10 cellular contexts compared by ENCODE assay signal in the genomic region with DNA sequence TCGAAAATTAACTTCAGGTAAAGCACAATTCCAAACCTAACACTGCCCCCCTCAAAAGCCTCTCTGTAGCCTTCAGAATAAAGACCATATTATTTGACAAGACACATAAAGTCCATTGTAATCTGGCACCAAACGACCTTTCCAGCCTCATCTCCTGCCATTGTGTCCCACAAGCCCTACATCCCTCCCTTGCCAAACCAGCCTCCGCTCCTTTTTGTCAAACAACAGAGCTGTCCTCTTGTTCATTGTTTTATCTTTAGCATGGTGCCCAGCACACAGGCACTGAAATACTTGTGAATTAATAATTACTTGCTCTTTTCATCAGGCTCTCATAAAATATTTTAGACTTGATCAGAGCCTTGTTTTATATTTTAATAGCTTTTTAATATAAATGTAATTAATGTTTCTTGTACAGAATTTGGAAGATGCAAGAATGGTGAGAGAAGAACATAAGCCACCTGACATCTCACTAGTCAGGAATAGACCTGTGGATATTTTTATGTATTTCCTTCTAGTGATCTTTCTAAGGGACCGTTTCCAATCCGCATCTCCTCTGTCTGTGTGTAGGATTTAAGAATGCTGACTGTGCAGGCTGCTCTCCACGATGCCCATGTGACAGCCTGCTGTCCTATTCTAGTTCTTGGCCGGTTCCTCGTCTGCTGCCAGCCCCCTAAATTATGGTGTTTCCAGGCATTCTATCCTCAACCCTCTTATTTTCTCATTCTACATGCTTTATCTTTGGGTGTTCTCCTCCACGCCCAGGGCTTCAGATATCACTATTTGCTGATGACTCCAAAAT. TPM values are rescaled to one million over a fixed set of nuclear protein-coding genes. Genes with fewer than 3 reads are reported as not detected.
A peak's percentile ranks its signal among the peaks of the same experiment; 100 is the strongest.
DNase-seq lines count a peak whose midpoint lies in the region; ATAC-seq and TF ChIP-seq lines count a peak whose summit lies in the region.
"Had no signal": no experiment of that assay in that cellular context is flagged by ENCODE, and none has a peak within 500 bp of the region (broad histone marks: within the 10 kb centered on the region; RNA-seq: fewer than 3 reads in every experiment).

No MANE protein-coding gene starts in this region.

- H3K4me1 ChIP-seq in right lobe of liver, result peaks cover 0 to 46% (median 18%) of the 10 kb centered on the region in 4 donors
- H3K4me1 ChIP-seq in lower lobe of right lung, result peaks cover 33% of the 10 kb centered on the region

- peaks cover 5% of the 10 kb centered on the region for H3K9me3 Mint-ChIP-seq in activated CD4-positive, alpha-beta T cell treated with anti-CD3 and anti-CD28 coated beads, Interleukin-2, amount 10 ng/mL, durations not matched to agents 7 days and 5 days
- no peaks in the 10 kb centered on the region for H3K9me3 Mint-ChIP-seq in activated naive CD8-positive, alpha-beta T cell treated with anti-CD3 and anti-CD28 coated beads, Interleukin-2, amount 50 U/mL, for 24 hours

- H3K4me3 ChIP-seq in right lobe of liver, result no peak overlapping the region
- no peak overlapping the region for H3K4me3 ChIP-seq in lower lobe of right lung
- H3K4me3 ChIP-seq: GM23248 had no signal

- WGBS in right lobe of liver (ENCODE audit: insufficient coverage, low coverage, low lambda C conversion rate, missing lambda C conversion rate), result 28% methylated on average over 9 of the region's 9 CpGs

- CTCF ChIA-PET in activated CD4-positive, alpha-beta T cell treated with anti-CD3 and anti-CD28 coated beads, Interleukin-2, amount 10 ng/mL, durations not matched to agents 7 days and 5 days (lab: Charles Lee), result interaction anchor here (1.3 to 2.0 kb wide), 3 partner anchors 13 to 213 kb away, joined by 3 to 5 read pairs (median 5); no protein-coding TSS in a partner anchor

- H3K27ac ChIP-seq in right lobe of liver (peak overlapping the region in 2 of 3 donors; percentile 24 to 49), lower lobe of right lung (no peak overlapping the region)
- H3K27ac ChIP-seq: GM23248 had no signal

- POLR2A ChIA-PET in activated CD4-positive, alpha-beta T cell treated with anti-CD3 and anti-CD28 coated beads, Interleukin-2, amount 10 ng/mL, durations not matched to agents 7 days and 5 days (lab: Charles Lee), result interaction anchor here (0.6 kb wide), 1 partner anchor 17 kb away, joined by 3 read pairs; no protein-coding TSS in a partner anchor

- peak overlapping the region; percentile 99 for H3K4me3 Mint-ChIP-seq in activated CD4-positive, alpha-beta T cell treated with anti-CD3 and anti-CD28 coated beads, Interleukin-2, amount 10 ng/mL, durations not matched to agents 7 days and 5 days
- peak overlapping the region; percentile 89 for H3K4me3 Mint-ChIP-seq in activated naive CD8-positive, alpha-beta T cell treated with anti-CD3 and anti-CD28 coated beads, Interleukin-2, amount 50 U/mL, for 24 hours

- H3K36me3 Mint-ChIP-seq in activated CD4-positive, alpha-beta T cell treated with anti-CD3 and anti-CD28 coated beads, Interleukin-2, amount 10 ng/mL, durations not matched to agents 7 days and 5 days (ENCODE audit: low read depth), result peaks cover 37% of the 10 kb centered on the region
- H3K36me3 Mint-ChIP-seq in activated naive CD8-positive, alpha-beta T cell treated with anti-CD3 and anti-CD28 coated beads, Interleukin-2, amount 50 U/mL, for 24 hours (ENCODE audit: low read depth), result peaks cover 20% of the 10 kb centered on the region

- H3K27me3 ChIP-seq in right lobe of liver (no peaks in the 10 kb centered on the region), lower lobe of right lung (ENCODE audit: low read depth) (no peaks in the 10 kb centered on the region)

- peaks cover 33% of the 10 kb centered on the region for H3K4me1 Mint-ChIP-seq in activated CD4-positive, alpha-beta T cell treated with anti-CD3 and anti-CD28 coated beads, Interleukin-2, amount 10 ng/mL, durations not matched to agents 7 days and 5 days
- H3K4me1 Mint-ChIP-seq in activated naive CD8-positive, alpha-beta T cell treated with anti-CD3 and anti-CD28 coated beads, Interleukin-2, amount 50 U/mL, for 24 hours, result peaks cover 50% of the 10 kb centered on the region

- TF ChIP-seq CTCF in right lobe of liver (IDR thresholded peaks at IDR 0.05) (no peak), lower lobe of right lung (IDR thresholded peaks at IDR 0.05) (no peak)

- H3K9me3 ChIP-seq in right lobe of liver (no peaks in the 10 kb centered on the region), lower lobe of right lung (no peaks in the 10 kb centered on the region)

- no peak for TF ChIP-seq POLR2A in right lobe of liver (IDR thresholded peaks at IDR 0.05)

- no peak for DNase-seq in activated CD4-positive, alpha-beta T cell treated with anti-CD3 and anti-CD28 coated beads, Interleukin-2, amount 10 ng/mL, durations not matched to agents 7 days and 5 days
- DNase-seq in activated CD4-positive, alpha-beta T cell treated with anti-CD3 and anti-CD28 coated beads for 4 hours, result no peak
- DNase-seq in activated naive CD8-positive, alpha-beta T cell treated with anti-CD3 and anti-CD28 coated beads, Interleukin-2, amount 50 U/mL, for 24 hours, result no peak
- DNase-seq in right lobe of liver (no peak), superior temporal gyrus (ENCODE audit: extremely low spot score) (peak; percentile 96), dedifferentiated amniotic fluid mesenchymal stem cell (ENCODE audit: extremely low spot score) (no peak), lower lobe of right lung (no peak), NCI-H774 (lab: John Stamatoyannopoulos, UW) (no peak)
- DNase-seq: GM23248, NCI-H526 treated with DMSO at 0.1 percent for 48 hours had no signal

- H3K27me3 Mint-ChIP-seq in activated CD4-positive, alpha-beta T cell treated with anti-CD3 and anti-CD28 coated beads, Interleukin-2, amount 10 ng/mL, durations not matched to agents 7 days and 5 days, result no peaks in the 10 kb centered on the region
- no peaks in the 10 kb centered on the region for H3K27me3 Mint-ChIP-seq in activated naive CD8-positive, alpha-beta T cell treated with anti-CD3 and anti-CD28 coated beads, Interleukin-2, amount 50 U/mL, for 24 hours

- intact Hi-C loops in right lobe of liver (cut with DNase I), result loop anchor here in 1 of 2 donors (10.0 kb wide), 1 partner anchor 57 kb away; no protein-coding TSS in a partner anchor
- intact Hi-C loops in lower lobe of right lung (cut with DNase I), result no loop called here

- H3K27ac Mint-ChIP-seq in activated CD4-positive, alpha-beta T cell treated with anti-CD3 and anti-CD28 coated beads, Interleukin-2, amount 10 ng/mL, durations not matched to agents 7 days and 5 days, result peak overlapping the region; percentile 13
- H3K27ac Mint-ChIP-seq in activated naive CD8-positive, alpha-beta T cell treated with anti-CD3 and anti-CD28 coated beads, Interleukin-2, amount 50 U/mL, for 24 hours, result peak overlapping the region; percentile 93

- no peak for ATAC-seq in activated naive CD8-positive, alpha-beta T cell treated with anti-CD3 and anti-CD28 coated beads, Interleukin-2, amount 50 U/mL, for 24 hours
- ATAC-seq in right lobe of liver (no peak), lower lobe of right lung (no peak)

- H3K36me3 ChIP-seq in right lobe of liver, result no peaks in the 10 kb centered on the region
- no peaks in the 10 kb centered on the region for H3K36me3 ChIP-seq in lower lobe of right lung

RNA-seq across cellular contexts. Expression of a gene that starts 3.0 kb away (rescaled TPM):
- total RNA-seq in activated CD4-positive, alpha-beta T cell treated with anti-CD3 and anti-CD28 coated beads, Interleukin-2, amount 10 ng/mL, durations not matched to agents 7 days and 5 days, result 10 to 100 TPM; 82.1 to 84.3 TPM
- total RNA-seq in right lobe of liver, result 10 to 100 TPM; 16.9 to 29.0 (median 21.3) TPM
- 53.3 TPM for total RNA-seq in lower lobe of right lung
